ENCODE assay signal across 1 cellular context in genomic region chr11:13007702-13008435, GRCh38.
TF ChIP-seq lines count a peak whose summit lies in the region.

No MANE protein-coding gene starts in this region.

TF ChIP-seq in HepG2, 621 proteins besides CTCF, POLR2A, EP300 and RAD21 (continued from another document):
- peak; percentile 91 for TF ChIP-seq FOXP4 (CRISPR knock-in tag; IDR thresholded peaks at IDR 0.05)
- no peak for TF ChIP-seq ZNF800 (CRISPR knock-in tag; IDR thresholded peaks at IDR 0.05)
- no peak for TF ChIP-seq HBP1 (CRISPR knock-in tag; IDR thresholded peaks at IDR 0.05; ENCODE audit: low read depth)
- TF ChIP-seq ZSCAN12 (CRISPR knock-in tag; IDR thresholded peaks at IDR 0.05), result no peak
- no peak for TF ChIP-seq ZBTB42 (CRISPR knock-in tag; IDR thresholded peaks at IDR 0.05)
- peak; percentile 61; the same call in 1 of the 2 replicates for TF ChIP-seq NR2F6 (IDR thresholded peaks at IDR 0.05)
- peak; percentile 72 for TF ChIP-seq NR2F6 (CRISPR knock-in tag; IDR thresholded peaks at IDR 0.05)
- no peak for TF ChIP-seq NFE2 (CRISPR knock-in tag; IDR thresholded peaks at IDR 0.05)
- no peak for TF ChIP-seq GTF2F1 (IDR thresholded peaks at IDR 0.05; ENCODE audit: low read length)
- no peak for TF ChIP-seq SMYD3 (CRISPR knock-in tag; IDR thresholded peaks at IDR 0.05)
- no peak for TF ChIP-seq ZNF274 (CRISPR knock-in tag; IDR thresholded peaks at IDR 0.05)
- no peak for TF ChIP-seq KDM2A (CRISPR knock-in tag; IDR thresholded peaks at IDR 0.05; ENCODE audit: borderline replicate concordance, low read depth)
- no peak for TF ChIP-seq CREBL2 (CRISPR knock-in tag; IDR thresholded peaks at IDR 0.05; ENCODE audit: borderline replicate concordance)
- TF ChIP-seq THAP9 (CRISPR knock-in tag; IDR thresholded peaks at IDR 0.05; ENCODE audit: borderline replicate concordance), result no peak
- TF ChIP-seq ZNF619 (CRISPR knock-in tag; IDR thresholded peaks at IDR 0.05), result no peak
- no peak for TF ChIP-seq ZNF552 (CRISPR knock-in tag; IDR thresholded peaks at IDR 0.05; ENCODE audit: borderline replicate concordance)
- TF ChIP-seq CC2D1A (CRISPR knock-in tag; IDR thresholded peaks at IDR 0.05), result no peak
- peak; percentile 49 for TF ChIP-seq ZNF18 (CRISPR knock-in tag; IDR thresholded peaks at IDR 0.05; ENCODE audit: insufficient replicate concordance)
- peak; percentile 60 for TF ChIP-seq NFIC (IDR thresholded peaks at IDR 0.05; ENCODE audit: low read length)
- peak; percentile 60 for TF ChIP-seq IKZF5 (CRISPR knock-in tag; IDR thresholded peaks at IDR 0.05)
- no peak for TF ChIP-seq PHF5A (CRISPR knock-in tag; IDR thresholded peaks at IDR 0.05; ENCODE audit: low read depth, unreplicated experiment)
- TF ChIP-seq REL (CRISPR knock-in tag; conservative IDR thresholded peaks at IDR 0.05), result no peak
- TF ChIP-seq SP140L (CRISPR knock-in tag; IDR thresholded peaks at IDR 0.05; ENCODE audit: borderline replicate concordance), result no peak
- TF ChIP-seq NR2F2 (IDR thresholded peaks at IDR 0.05; ENCODE audit: borderline replicate concordance, low read depth), result peak; percentile 30; the same call in 1 of the 2 replicates
- TF ChIP-seq CHD2 (IDR thresholded peaks at IDR 0.05; ENCODE audit: low read depth, low read length), result no peak
- no peak; the same call in 1 of the 2 replicates for TF ChIP-seq ADNP (CRISPR knock-in tag; IDR thresholded peaks at IDR 0.05)
- no peak for TF ChIP-seq ZNF674 (CRISPR knock-in tag; IDR thresholded peaks at IDR 0.05; ENCODE audit: low read depth)
- no peak for TF ChIP-seq NRL (CRISPR knock-in tag; IDR thresholded peaks at IDR 0.05; ENCODE audit: borderline replicate concordance)
- TF ChIP-seq ELF1 (CRISPR knock-in tag; IDR thresholded peaks at IDR 0.05), result no peak
- TF ChIP-seq THAP11 (CRISPR knock-in tag; IDR thresholded peaks at IDR 0.05), result no peak; the same call in 1 of the 2 replicates
- TF ChIP-seq ZNF510 (CRISPR knock-in tag; IDR thresholded peaks at IDR 0.05; ENCODE audit: low read depth), result 0 out of 2 replicates have a peak, but pooled peaks have one; percentile 35
- TF ChIP-seq CCAR2 (optimal IDR thresholded peaks at IDR 0.05; ENCODE audit: low read depth, low read length), result peak; percentile 17
- TF ChIP-seq UBTF (CRISPR knock-in tag; IDR thresholded peaks at IDR 0.05), result no peak
- TF ChIP-seq JDP2 (CRISPR knock-in tag; IDR thresholded peaks at IDR 0.05; ENCODE audit: borderline replicate concordance), result no peak
- TF ChIP-seq ZNF776 (CRISPR knock-in tag; IDR thresholded peaks at IDR 0.05), result no peak
- TF ChIP-seq STAT5B (CRISPR knock-in tag; IDR thresholded peaks at IDR 0.05), result no peak
- no peak for TF ChIP-seq KLF15 (CRISPR knock-in tag; IDR thresholded peaks at IDR 0.05; ENCODE audit: borderline replicate concordance)
- TF ChIP-seq ZNF563 (CRISPR knock-in tag; IDR thresholded peaks at IDR 0.05), result no peak
- TF ChIP-seq HMG20A (CRISPR knock-in tag; IDR thresholded peaks at IDR 0.05; ENCODE audit: borderline replicate concordance), result peak; percentile 92; the same call in 1 of the 2 replicates
- no peak for TF ChIP-seq ZNF207 (IDR thresholded peaks at IDR 0.05; ENCODE audit: borderline replicate concordance)
- no peak for TF ChIP-seq MXD1 (CRISPR knock-in tag; IDR thresholded peaks at IDR 0.05)
- TF ChIP-seq ZNF557 (CRISPR knock-in tag; IDR thresholded peaks at IDR 0.05), result 0 out of 2 replicates have a peak, but pooled peaks have one; percentile 39
- 0 out of 2 replicates have a peak, but pooled peaks have one; percentile 25 for TF ChIP-seq NFYB (CRISPR knock-in tag; IDR thresholded peaks at IDR 0.05)
